In the genomic region with DNA sequence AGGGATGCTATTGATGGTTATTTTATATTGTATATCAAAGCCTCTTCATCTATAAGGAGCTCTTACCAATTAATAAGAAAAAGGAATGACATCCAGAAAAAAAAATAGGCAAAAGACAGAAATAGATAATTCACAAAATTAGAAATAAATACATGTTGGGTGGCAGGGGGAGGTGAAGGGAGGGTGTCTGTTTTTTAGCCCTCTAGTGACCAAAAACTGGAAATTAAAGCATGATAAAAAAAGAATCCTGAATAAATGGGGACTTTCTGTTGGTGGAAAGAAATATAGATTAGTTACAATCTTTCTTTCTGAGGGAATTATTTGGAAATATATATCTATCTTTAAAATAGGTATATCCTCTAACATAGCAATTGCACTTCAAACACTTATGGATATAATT, we compare ENCODE assay signal across 2 cellular contexts.
TF ChIP-seq lines count a peak whose summit lies in the region.

No MANE protein-coding gene starts in this region.

TF ChIP-seq in liver, 16 proteins besides CTCF, POLR2A, EP300 and RAD21:
- TF ChIP-seq RXRA (IDR thresholded peaks at IDR 0.05) (no peak), JUND (IDR thresholded peaks at IDR 0.05) (no peak), HNF4A (conservative IDR thresholded peaks at IDR 0.05) (no peak), FOXA2 (IDR thresholded peaks at IDR 0.05) (no peak), REST (IDR thresholded peaks at IDR 0.05) (no peak), EGR1 (IDR thresholded peaks at IDR 0.05; ENCODE audit: low read depth in 2 of 2) (no peak)

TF ChIP-seq in HepG2, 621 proteins besides CTCF, POLR2A, EP300 and RAD21:
- TF ChIP-seq, protein P1, sequence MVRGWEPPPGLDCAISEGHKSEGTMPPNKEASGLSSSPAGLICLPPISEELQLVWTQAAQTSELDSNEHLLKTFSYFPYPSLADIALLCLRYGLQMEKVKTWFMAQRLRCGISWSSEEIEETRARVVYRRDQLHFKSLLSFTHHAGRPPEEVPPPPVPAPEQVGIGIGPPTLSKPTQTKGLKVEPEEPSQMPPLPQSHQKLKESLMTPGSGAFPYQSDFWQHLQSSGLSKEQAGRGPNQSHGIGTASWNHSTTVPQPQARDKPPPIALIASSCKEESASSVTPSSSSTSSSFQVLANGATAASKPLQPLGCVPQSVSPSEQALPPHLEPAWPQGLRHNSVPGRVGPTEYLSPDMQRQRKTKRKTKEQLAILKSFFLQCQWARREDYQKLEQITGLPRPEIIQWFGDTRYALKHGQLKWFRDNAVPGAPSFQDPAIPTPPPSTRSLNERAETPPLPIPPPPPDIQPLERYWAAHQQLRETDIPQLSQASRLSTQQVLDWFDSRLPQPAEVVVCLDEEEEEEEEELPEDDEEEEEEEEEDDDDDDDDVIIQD (CRISPR knock-in tag; IDR thresholded peaks at IDR 0.05; ENCODE audit: low read depth) = no peak
- TF ChIP-seq, protein P2, sequence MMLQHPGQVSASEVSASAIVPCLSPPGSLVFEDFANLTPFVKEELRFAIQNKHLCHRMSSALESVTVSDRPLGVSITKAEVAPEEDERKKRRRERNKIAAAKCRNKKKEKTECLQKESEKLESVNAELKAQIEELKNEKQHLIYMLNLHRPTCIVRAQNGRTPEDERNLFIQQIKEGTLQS (CRISPR knock-in tag; IDR thresholded peaks at IDR 0.05) = no peak
- TF ChIP-seq ZNF619 (CRISPR knock-in tag; IDR thresholded peaks at IDR 0.05) (no peak), ZNF776 (CRISPR knock-in tag; IDR thresholded peaks at IDR 0.05) (no peak), SRSF9 (IDR thresholded peaks at IDR 0.05; ENCODE audit: borderline replicate concordance, insufficient read depth, low read depth, low read length, poor library complexity, severe bottlenecking) (no peak), HOXA7 (CRISPR knock-in tag; IDR thresholded peaks at IDR 0.05) (no peak)
